ENCODE assay signal across 1 cellular context in the genomic region with DNA sequence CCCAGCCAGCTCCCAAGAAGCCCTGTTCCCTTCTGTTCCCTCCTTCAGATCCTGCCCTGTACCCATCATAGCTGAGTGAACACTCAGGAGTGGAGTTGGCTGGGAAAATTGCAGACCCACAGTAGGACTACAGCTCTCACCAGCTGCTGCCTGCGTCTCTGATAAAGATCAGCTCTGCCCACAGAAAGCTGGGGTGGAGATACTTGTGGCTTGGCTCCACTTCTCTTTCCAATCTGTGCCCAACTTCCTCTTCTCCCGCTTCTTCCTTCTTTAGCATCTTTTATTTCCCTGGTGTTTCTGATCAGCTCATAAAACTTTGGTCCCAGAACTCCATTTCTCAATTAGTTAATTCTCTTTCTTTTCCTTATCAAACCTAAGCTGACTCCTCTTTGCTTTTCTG.
TF ChIP-seq lines count a peak whose summit lies in the region.

No MANE protein-coding gene starts in this region.

TF ChIP-seq in GM23338, 12 proteins besides CTCF, POLR2A, EP300 and RAD21:
- TF ChIP-seq NANOG (IDR thresholded peaks at IDR 0.05; ENCODE audit: borderline replicate concordance) (no peak), STAT1 (IDR thresholded peaks at IDR 0.05; ENCODE audit: unreplicated experiment) (no peak), EZH2 (IDR thresholded peaks at IDR 0.05; ENCODE audit: low read depth, unreplicated experiment) (no peak), EZH2phosphoT487 (IDR thresholded peaks at IDR 0.05; ENCODE audit: unreplicated experiment) (no peak), CREB1 (CRISPR knock-in tag; IDR thresholded peaks at IDR 0.05; ENCODE audit: low read depth) (no peak), ZNF114 (CRISPR knock-in tag; IDR thresholded peaks at IDR 0.05) (no peak), POLR2AphosphoS5 (IDR thresholded peaks at IDR 0.05; ENCODE audit: low read depth) (no peak), ZNF331 (CRISPR knock-in tag; IDR thresholded peaks at IDR 0.05; ENCODE audit: low read depth) (no peak), JUNB (IDR thresholded peaks at IDR 0.05; ENCODE audit: unreplicated experiment) (no peak)
- TF ChIP-seq, protein P1, sequence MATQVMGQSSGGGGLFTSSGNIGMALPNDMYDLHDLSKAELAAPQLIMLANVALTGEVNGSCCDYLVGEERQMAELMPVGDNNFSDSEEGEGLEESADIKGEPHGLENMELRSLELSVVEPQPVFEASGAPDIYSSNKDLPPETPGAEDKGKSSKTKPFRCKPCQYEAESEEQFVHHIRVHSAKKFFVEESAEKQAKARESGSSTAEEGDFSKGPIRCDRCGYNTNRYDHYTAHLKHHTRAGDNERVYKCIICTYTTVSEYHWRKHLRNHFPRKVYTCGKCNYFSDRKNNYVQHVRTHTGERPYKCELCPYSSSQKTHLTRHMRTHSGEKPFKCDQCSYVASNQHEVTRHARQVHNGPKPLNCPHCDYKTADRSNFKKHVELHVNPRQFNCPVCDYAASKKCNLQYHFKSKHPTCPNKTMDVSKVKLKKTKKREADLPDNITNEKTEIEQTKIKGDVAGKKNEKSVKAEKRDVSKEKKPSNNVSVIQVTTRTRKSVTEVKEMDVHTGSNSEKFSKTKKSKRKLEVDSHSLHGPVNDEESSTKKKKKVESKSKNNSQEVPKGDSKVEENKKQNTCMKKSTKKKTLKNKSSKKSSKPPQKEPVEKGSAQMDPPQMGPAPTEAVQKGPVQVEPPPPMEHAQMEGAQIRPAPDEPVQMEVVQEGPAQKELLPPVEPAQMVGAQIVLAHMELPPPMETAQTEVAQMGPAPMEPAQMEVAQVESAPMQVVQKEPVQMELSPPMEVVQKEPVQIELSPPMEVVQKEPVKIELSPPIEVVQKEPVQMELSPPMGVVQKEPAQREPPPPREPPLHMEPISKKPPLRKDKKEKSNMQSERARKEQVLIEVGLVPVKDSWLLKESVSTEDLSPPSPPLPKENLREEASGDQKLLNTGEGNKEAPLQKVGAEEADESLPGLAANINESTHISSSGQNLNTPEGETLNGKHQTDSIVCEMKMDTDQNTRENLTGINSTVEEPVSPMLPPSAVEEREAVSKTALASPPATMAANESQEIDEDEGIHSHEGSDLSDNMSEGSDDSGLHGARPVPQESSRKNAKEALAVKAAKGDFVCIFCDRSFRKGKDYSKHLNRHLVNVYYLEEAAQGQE (IDR thresholded peaks at IDR 0.05; ENCODE audit: unreplicated experiment), result no peak
- TF ChIP-seq, protein P2, sequence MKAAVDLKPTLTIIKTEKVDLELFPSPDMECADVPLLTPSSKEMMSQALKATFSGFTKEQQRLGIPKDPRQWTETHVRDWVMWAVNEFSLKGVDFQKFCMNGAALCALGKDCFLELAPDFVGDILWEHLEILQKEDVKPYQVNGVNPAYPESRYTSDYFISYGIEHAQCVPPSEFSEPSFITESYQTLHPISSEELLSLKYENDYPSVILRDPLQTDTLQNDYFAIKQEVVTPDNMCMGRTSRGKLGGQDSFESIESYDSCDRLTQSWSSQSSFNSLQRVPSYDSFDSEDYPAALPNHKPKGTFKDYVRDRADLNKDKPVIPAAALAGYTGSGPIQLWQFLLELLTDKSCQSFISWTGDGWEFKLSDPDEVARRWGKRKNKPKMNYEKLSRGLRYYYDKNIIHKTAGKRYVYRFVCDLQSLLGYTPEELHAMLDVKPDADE (IDR thresholded peaks at IDR 0.05), result no peak
- TF ChIP-seq, protein P3, sequence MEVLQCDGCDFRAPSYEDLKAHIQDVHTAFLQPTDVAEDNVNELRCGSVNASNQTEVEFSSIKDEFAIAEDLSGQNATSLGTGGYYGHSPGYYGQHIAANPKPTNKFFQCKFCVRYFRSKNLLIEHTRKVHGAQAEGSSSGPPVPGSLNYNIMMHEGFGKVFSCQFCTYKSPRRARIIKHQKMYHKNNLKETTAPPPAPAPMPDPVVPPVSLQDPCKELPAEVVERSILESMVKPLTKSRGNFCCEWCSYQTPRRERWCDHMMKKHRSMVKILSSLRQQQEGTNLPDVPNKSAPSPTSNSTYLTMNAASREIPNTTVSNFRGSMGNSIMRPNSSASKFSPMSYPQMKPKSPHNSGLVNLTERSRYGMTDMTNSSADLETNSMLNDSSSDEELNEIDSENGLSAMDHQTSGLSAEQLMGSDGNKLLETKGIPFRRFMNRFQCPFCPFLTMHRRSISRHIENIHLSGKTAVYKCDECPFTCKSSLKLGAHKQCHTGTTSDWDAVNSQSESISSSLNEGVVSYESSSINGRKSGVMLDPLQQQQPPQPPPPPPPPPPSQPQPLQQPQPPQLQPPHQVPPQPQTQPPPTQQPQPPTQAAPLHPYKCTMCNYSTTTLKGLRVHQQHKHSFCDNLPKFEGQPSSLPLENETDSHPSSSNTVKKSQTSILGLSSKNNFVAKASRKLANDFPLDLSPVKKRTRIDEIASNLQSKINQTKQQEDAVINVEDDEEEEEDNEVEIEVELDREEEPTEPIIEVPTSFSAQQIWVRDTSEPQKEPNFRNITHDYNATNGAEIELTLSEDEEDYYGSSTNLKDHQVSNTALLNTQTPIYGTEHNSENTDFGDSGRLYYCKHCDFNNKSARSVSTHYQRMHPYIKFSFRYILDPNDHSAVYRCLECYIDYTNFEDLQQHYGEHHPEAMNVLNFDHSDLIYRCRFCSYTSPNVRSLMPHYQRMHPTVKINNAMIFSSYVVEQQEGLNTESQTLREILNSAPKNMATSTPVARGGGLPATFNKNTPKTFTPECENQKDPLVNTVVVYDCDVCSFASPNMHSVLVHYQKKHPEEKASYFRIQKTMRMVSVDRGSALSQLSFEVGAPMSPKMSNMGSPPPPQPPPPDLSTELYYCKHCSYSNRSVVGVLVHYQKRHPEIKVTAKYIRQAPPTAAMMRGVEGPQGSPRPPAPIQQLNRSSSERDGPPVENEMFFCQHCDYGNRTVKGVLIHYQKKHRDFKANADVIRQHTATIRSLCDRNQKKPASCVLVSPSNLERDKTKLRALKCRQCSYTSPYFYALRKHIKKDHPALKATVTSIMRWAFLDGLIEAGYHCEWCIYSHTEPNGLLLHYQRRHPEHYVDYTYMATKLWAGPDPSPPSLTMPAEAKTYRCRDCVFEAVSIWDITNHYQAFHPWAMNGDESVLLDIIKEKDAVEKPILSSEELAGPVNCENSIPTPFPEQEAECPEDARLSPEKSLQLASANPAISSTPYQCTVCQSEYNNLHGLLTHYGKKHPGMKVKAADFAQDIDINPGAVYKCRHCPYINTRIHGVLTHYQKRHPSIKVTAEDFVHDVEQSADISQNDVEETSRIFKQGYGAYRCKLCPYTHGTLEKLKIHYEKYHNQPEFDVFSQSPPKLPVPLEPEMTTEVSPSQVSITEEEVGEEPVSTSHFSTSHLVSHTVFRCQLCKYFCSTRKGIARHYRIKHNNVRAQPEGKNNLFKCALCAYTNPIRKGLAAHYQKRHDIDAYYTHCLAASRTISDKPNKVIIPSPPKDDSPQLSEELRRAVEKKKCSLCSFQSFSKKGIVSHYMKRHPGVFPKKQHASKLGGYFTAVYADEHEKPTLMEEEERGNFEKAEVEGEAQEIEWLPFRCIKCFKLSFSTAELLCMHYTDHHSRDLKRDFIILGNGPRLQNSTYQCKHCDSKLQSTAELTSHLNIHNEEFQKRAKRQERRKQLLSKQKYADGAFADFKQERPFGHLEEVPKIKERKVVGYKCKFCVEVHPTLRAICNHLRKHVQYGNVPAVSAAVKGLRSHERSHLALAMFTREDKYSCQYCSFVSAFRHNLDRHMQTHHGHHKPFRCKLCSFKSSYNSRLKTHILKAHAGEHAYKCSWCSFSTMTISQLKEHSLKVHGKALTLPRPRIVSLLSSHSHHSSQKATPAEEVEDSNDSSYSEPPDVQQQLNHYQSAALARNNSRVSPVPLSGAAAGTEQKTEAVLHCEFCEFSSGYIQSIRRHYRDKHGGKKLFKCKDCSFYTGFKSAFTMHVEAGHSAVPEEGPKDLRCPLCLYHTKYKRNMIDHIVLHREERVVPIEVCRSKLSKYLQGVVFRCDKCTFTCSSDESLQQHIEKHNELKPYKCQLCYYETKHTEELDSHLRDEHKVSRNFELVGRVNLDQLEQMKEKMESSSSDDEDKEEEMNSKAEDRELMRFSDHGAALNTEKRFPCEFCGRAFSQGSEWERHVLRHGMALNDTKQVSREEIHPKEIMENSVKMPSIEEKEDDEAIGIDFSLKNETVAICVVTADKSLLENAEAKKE (CRISPR knock-in tag; IDR thresholded peaks at IDR 0.05), result no peak
